In the genomic region with DNA sequence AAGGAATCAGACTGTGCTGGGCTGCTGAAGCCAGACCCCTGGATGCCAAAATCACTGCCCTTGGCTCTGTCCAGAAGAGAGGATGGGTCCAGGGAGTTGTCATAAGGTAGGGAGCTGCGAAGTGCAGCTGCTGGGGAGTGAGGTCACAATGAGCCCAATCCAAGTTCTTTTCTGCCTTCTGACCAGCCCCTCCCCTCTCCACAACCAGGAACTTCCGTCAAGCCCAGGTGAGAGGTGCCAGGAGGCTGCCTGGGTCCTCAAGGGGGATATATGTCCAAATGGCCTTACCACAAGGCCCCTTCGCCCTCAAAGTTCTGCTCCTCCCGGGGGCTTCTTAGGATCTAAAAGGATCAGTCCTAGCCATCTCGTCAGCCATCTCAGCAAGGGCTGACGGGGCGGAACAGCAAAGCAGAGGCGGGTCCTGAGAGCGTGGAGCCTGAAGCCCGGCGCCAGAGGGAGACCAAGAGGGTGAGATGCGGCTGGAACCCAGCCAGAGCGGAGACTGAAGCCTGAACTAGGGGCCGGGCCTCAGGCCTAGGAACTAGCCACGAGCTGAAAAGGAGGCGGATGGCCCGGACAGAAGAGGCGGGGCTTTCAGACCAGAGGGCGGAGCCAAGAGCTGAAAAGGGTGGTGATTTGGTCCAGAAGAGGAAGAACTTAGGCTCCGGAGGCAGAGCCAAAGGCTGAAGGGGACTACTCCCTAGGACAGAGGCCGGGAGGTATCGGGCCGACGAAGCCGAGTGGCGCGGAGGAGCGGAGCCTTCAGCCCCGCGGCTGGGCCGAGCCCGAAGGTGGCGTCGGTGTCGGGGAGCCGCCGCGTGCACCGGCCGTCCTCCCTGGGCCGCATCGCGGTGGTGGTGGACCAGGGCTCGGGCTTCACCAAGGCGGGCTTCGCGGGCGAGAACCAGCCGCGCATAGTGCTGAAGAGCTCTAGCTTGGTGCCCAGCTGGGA, we compare ENCODE assay signal across 7 cellular contexts. TPM values are rescaled to one million over a fixed set of nuclear protein-coding genes. Genes with fewer than 3 reads are reported as not detected.
DNase-seq lines count a peak whose midpoint lies in the region; ATAC-seq, FAIRE-seq and TF ChIP-seq lines count a peak whose summit lies in the region.

TSS of gene ACTL10 (plus strand) at position 651 of the 952 bp plus-strand sequence. CDS start 555 bp downstream, outside the sequence.

- H3K27me3 ChIP-seq in keratinocyte (ENCODE audit: control insufficient read depth, extremely low read depth, insufficient read depth, low read length), result no peaks in the 10 kb centered on the region

- no peaks in the 10 kb centered on the region for H3K9me1 ChIP-seq in keratinocyte (ENCODE audit: control insufficient read depth, extremely low read depth, insufficient read depth, low read length)

- peak within 1 kb of the TSS; percentile 69 for H3K9ac ChIP-seq in keratinocyte (ENCODE audit: control insufficient read depth, extremely low read depth, insufficient read depth, low read length)

- H2AFZ ChIP-seq in keratinocyte (ENCODE audit: control insufficient read depth, low read length), result peak within 1 kb of the TSS; percentile 82

- TF ChIP-seq CTCF in chondrocyte (IDR thresholded peaks at IDR 0.05), result peak; percentile 34
- TF ChIP-seq CTCF in keratinocyte (optimal IDR thresholded peaks at IDR 0.05 in 1 of 3, IDR thresholded peaks at IDR 0.05 in 1 of 3, conservative IDR thresholded peaks at IDR 0.05 in 1 of 3; ENCODE audit: extremely low read depth in 1 of 3, insufficient read depth in 2 of 3, low read length in 3 of 3), result peak in 1 of 3 experiments; percentile 34

- DNase-seq in NCI-H2107 treated with DMSO at 0.1 percent for 48 hours (lab: John Stamatoyannopoulos, UW; ENCODE audit: unreplicated experiment) (peak; percentile 85), chondrocyte (ENCODE audit: low spot score) (no peak), keratinocyte (ENCODE audit: low read depth, low spot score) (peak; percentile 84)
- DNase-seq in activated CD4-positive, alpha-beta T cell treated with anti-CD3 and anti-CD28 coated beads for 24 hours (ENCODE audit: low read depth in 2 of 2), result peak; percentile 75 to 87
- peak; percentile 81 to 87 (median 86) for DNase-seq in stimulated activated CD4-positive, alpha-beta T cell treated with anti-CD3 and anti-CD28 coated beads, Interleukin-12 subunit alpha, Interleukin-12 subunit beta, amount 100 ng/mL, for 48 hours (ENCODE audit: low read depth in 2 of 3, low spot score in 1 of 3)

- H3K9me3 Mint-ChIP-seq in chondrocyte (ENCODE audit: low read depth), result no peaks in the 10 kb centered on the region

- H3K4me3 Mint-ChIP-seq in chondrocyte (ENCODE audit: unreplicated experiment), result peak within 1 kb of the TSS; percentile 80

- H4K20me1 ChIP-seq in keratinocyte (ENCODE audit: control insufficient read depth, extremely low read depth, insufficient read depth, low read length), result no peaks in the 10 kb centered on the region

- H3K9me3 ChIP-seq in keratinocyte (ENCODE audit: control insufficient read depth, low read depth, low read length), result no peaks in the 10 kb centered on the region

- H3K36me3 Mint-ChIP-seq in chondrocyte (ENCODE audit: low read depth), result peaks cover 11% of the 10 kb centered on the region

- H3K27ac Mint-ChIP-seq in chondrocyte (ENCODE audit: unreplicated experiment), result peak within 1 kb of the TSS; percentile 92

- peak within 1 kb of the TSS; percentile 81 for H3K4me2 ChIP-seq in keratinocyte (ENCODE audit: control insufficient read depth, extremely low read depth, insufficient read depth, low read depth, low read length)

- FAIRE-seq in keratinocyte (lab: Jason Lieb, UNC), result peak; percentile 17

- H3K4me3 ChIP-seq in keratinocyte (ENCODE audit: control insufficient read depth in 2 of 3, extremely low read depth in 1 of 3, insufficient read depth in 2 of 3, low read depth in 1 of 3, low read length in 3 of 3), result peak within 1 kb of the TSS; percentile 47 to 78 (median 68)

- ATAC-seq in GM18511 (IDR thresholded peaks at IDR 0.05; ENCODE audit: unreplicated experiment) (peak; percentile 71), HG02970 (IDR thresholded peaks at IDR 0.05; ENCODE audit: low FRiP score, unreplicated experiment) (peak; percentile 43)

- H3K4me1 ChIP-seq in keratinocyte (ENCODE audit: control insufficient read depth, extremely low read depth, insufficient read depth, low read length), result peaks cover 27% of the 10 kb centered on the region

- peaks cover 42% of the 10 kb centered on the region for H3K4me1 Mint-ChIP-seq in chondrocyte (ENCODE audit: low read depth)

- H3K36me3 ChIP-seq in keratinocyte (ENCODE audit: control insufficient read depth in 2 of 2, extremely low read depth in 1 of 2, insufficient read depth in 2 of 2, low read length in 2 of 2), result no peaks in the 10 kb centered on the region

- no peaks in the 10 kb centered on the region for H3K79me2 ChIP-seq in keratinocyte (ENCODE audit: control insufficient read depth, insufficient read depth, low read length)

- peak within 1 kb of the TSS; percentile 34 for H3K27ac ChIP-seq in keratinocyte (ENCODE audit: control insufficient read depth, insufficient read depth, low read length)

- dilution Hi-C loops in keratinocyte (cut with MboI; ENCODE audit: extremely low pct_ligation_motif_present, low sequenced_read_pairs), result no loop called here

- H3K27me3 Mint-ChIP-seq in chondrocyte (ENCODE audit: low read depth), result no peaks in the 10 kb centered on the region

RNA-seq across cellular contexts. Expression of gene ACTL10, which starts in this region (rescaled TPM):
- total RNA-seq in chondrocyte, result 0.60 to 2.5 TPM (median 2.3 TPM) in 3 replicates
- polyA plus RNA-seq in keratinocyte, result 0.28 to 0.50 TPM (median 0.48 TPM) in 3 replicates
- polyA plus RNA-seq in keratinocyte (2011; ENCODE audit: low read depth), result 0.17 TPM
- 0.18 and 0.43 TPM in 2 replicates for polyA plus RNA-seq in keratinocyte (2011; cell fraction: cytosol; rRNA removed)
- 0.22 and 0.44 TPM in 2 replicates for polyA plus RNA-seq in keratinocyte (2011; cell fraction: nucleus; rRNA removed)
- polyA plus RNA-seq in keratinocyte (2012; ENCODE audit: low replicate concordance), result 0.27 and 1.1 TPM in 2 replicates
- polyA minus RNA-seq in keratinocyte, result 0.16 to 0.20 TPM (median 0.16 TPM) in 3 replicates
- polyA minus RNA-seq in keratinocyte (2011; cell fraction: cytosol; rRNA and poly(A)+ RNA removed), result not detected
- polyA minus RNA-seq in keratinocyte (2011; cell fraction: nucleus; rRNA and poly(A)+ RNA removed), result 0.63 and 0.78 TPM in 2 replicates
